Comparison of ENCODE assay signal across 7 cellular contexts in genomic region chr16:626787-627457, GRCh38. TPM values are rescaled to one million over a fixed set of nuclear protein-coding genes. Genes with fewer than 3 reads are reported as not detected.
DNase-seq lines count a peak whose midpoint lies in the region; ATAC-seq, FAIRE-seq and TF ChIP-seq lines count a peak whose summit lies in the region.
"Had no signal": no experiment of that assay in that cellular context is flagged by ENCODE, and none has a peak within 500 bp of the region (broad histone marks: within the 10 kb centered on the region; RNA-seq: fewer than 3 reads in every experiment).

No MANE protein-coding gene starts in this region.

- no peak for DNase-seq in GM12878 (ENCODE audit: low read depth, low spot score)
- peak; percentile 94 for DNase-seq in osteocyte (ENCODE audit: extremely low spot score, unreplicated experiment)
- DNase-seq in GM12891 (ENCODE audit: insufficient read length, low spot score), result no peak
- no peak for DNase-seq in activated CD4-positive, alpha-beta T cell treated with anti-CD3 and anti-CD28 coated beads for 4 hours
- DNase-seq: Karpas-422 had no signal

- TF ChIP-seq CTCF in HEK293 (tag by site-specific recombination; IDR thresholded peaks at IDR 0.05) (no peak), GM12878 (IDR thresholded peaks at IDR 0.05 in 2 of 3, conservative IDR thresholded peaks at IDR 0.05 in 1 of 3; ENCODE audit: control insufficient read depth in 2 of 3, extremely low read depth in 1 of 3, insufficient read depth in 1 of 3, low read depth in 3 of 3, low read length in 3 of 3) (no peak), osteocyte (IDR thresholded peaks at IDR 0.05) (no peak)

- POLR2A ChIA-PET in HEK293 (lab: Yijun Ruan, JAX), result no interaction called here
- POLR2A ChIA-PET in GM12878 (lab: Charles Lee), result no interaction called here

- CTCF ChIA-PET in HEK293 (lab: Yijun Ruan, JAX) (no interaction called here), GM12878 (lab: Yijun Ruan, JAX) (no interaction called here)

- H3K4me1 ChIP-seq in HEK293 (ENCODE audit: control insufficient read depth, insufficient read depth, low read length), result peaks cover 2% of the 10 kb centered on the region; the same call in 1 of the 2 replicates
- no peaks in the 10 kb centered on the region for H3K4me1 ChIP-seq in GM12878 (ENCODE audit: control insufficient read depth, insufficient read depth, low read length)

- in situ Hi-C loops in GM12878 (cut with MboI), result no loop called here

- TF ChIP-seq POLR2A in GM12878 (IDR thresholded peaks at IDR 0.05; ENCODE audit: low read depth, low read length), result no peak
- TF ChIP-seq POLR2A in GM12891 (IDR thresholded peaks at IDR 0.05; ENCODE audit: low read depth, low read length), result no peak

- BruUV-seq in GM12878 (replicated peaks; lab: Mats Ljungman, UMichigan), result no TSS peak

- no peak overlapping the region for H3K4me2 ChIP-seq in GM12878 (ENCODE audit: control insufficient read depth, insufficient read depth)

- SMC1A ChIA-PET in GM12878 (lab: Charles Lee; ENCODE audit: uncharacterized antibody, unreplicated experiment), result no interaction called here

- no peak for TF ChIP-seq RAD21 in GM12878 (IDR thresholded peaks at IDR 0.05; ENCODE audit: insufficient read depth, low read depth, low read length)

- H2AFZ ChIP-seq in GM12878 (ENCODE audit: control insufficient read depth, low read depth, low read length), result no peak overlapping the region

- no peaks in the 10 kb centered on the region for H3K27me3 Mint-ChIP-seq in osteocyte (ENCODE audit: unreplicated experiment)

- no peak overlapping the region for H3K9ac ChIP-seq in GM12878 (ENCODE audit: control insufficient read depth, insufficient read depth, low read length)

- H3K4me1 Mint-ChIP-seq in osteocyte (ENCODE audit: unreplicated experiment), result peaks cover 37% of the 10 kb centered on the region

- 91% methylated on average over 30 of the region's 30 CpGs for WGBS in GM12878 (ENCODE audit: insufficient coverage, insufficient replicate concordance, low lambda C conversion rate, missing lambda C conversion rate)

- H3K27ac ChIP-seq in HEK293 (ENCODE audit: extremely low read depth, low read depth, low read length) (no peak overlapping the region), GM12878 (ENCODE audit: control insufficient read depth, insufficient read depth) (no peak overlapping the region)

- peak overlapping the region; percentile 95 for H3K27ac Mint-ChIP-seq in osteocyte (ENCODE audit: unreplicated experiment)

- no peak for FAIRE-seq in GM12878 (lab: Jason Lieb, UNC)
- no peak for FAIRE-seq in GM12891 (lab: Jason Lieb, UNC)

- H3K79me2 ChIP-seq in GM12878 (ENCODE audit: control insufficient read depth, insufficient read depth, low read length), result no peaks in the 10 kb centered on the region

- intact Hi-C loops in GM12878 (cut with micrococcal nuclease; ENCODE audit: unreplicated experiment), result no loop called here

- H3K9me3 ChIP-seq in HEK293 (ENCODE audit: control insufficient read depth, insufficient read depth, low read depth, low read length), result no peaks in the 10 kb centered on the region
- H3K9me3 ChIP-seq in GM12878 (replicated peaks; ENCODE audit: control insufficient read depth, insufficient read depth, low read length), result no peaks in the 10 kb centered on the region

- H3K4me3 ChIP-seq in HEK293 (ENCODE audit: low read depth, low read length) (no peak overlapping the region), GM12878 (no peak overlapping the region)

- no peak overlapping the region for H3K4me3 Mint-ChIP-seq in osteocyte (ENCODE audit: unreplicated experiment)

- no peaks in the 10 kb centered on the region for H3K9me3 Mint-ChIP-seq in osteocyte (ENCODE audit: unreplicated experiment)

- no peaks in the 10 kb centered on the region for H3K27me3 ChIP-seq in GM12878 (replicated peaks in 1 of 2; ENCODE audit: control insufficient read depth in 2 of 2, insufficient read depth in 2 of 2, low read length in 1 of 2)

- no peak for TF ChIP-seq EP300 in GM12878 (IDR thresholded peaks at IDR 0.05; ENCODE audit: borderline replicate concordance in 1 of 2, control insufficient read depth in 1 of 2, low read depth in 2 of 2, low read length in 2 of 2)

- no peaks in the 10 kb centered on the region; the same call in 1 of the 2 replicates for H4K20me1 ChIP-seq in GM12878 (ENCODE audit: control insufficient read depth, insufficient read depth)

- peaks cover 4% of the 10 kb centered on the region for H3K36me3 Mint-ChIP-seq in osteocyte (ENCODE audit: unreplicated experiment)

- RAD21 ChIA-PET in GM12878 (lab: Charles Lee; ENCODE audit: unreplicated experiment), result no interaction called here

- no peak for ATAC-seq in GM12878
- ATAC-seq in GM18520 (IDR thresholded peaks at IDR 0.05; ENCODE audit: unreplicated experiment), result no peak

- H3K36me3 ChIP-seq in HEK293 (ENCODE audit: control insufficient read depth in 2 of 2, insufficient read depth in 1 of 2, low read length in 2 of 2), result no peaks in the 10 kb centered on the region
- H3K36me3 ChIP-seq in GM12878 (ENCODE audit: control insufficient read depth in 2 of 2, insufficient read depth in 2 of 2, low read length in 1 of 2), result no peaks in the 10 kb centered on the region; a peak in 1 of 4 replicates

RNA-seq across cellular contexts. Expression of gene WFIKKN1, which starts 3.9 kb away (rescaled TPM):
- 0.71 and 1.3 TPM in 2 replicates for total RNA-seq in GM12878 (2013; cell fraction: nucleolus; rRNA removed)
- total RNA-seq in GM12878 (2014; rRNA removed), result 0.06 and 0.11 TPM in 2 replicates
- 0.04 TPM in 1 of 2 replicates, not detected in the other for total RNA-seq in GM12878 (2014; rRNA removed; fragmentation: Illumina TruSeq; extraction: Trizol)
- 0.27 and 0.41 TPM in 2 replicates for total RNA-seq in GM12878 (2021)
- not detected for polyA plus RNA-seq in GM12878 (2011; ENCODE audit: low read depth)
- polyA plus RNA-seq in GM12878 (2011; rRNA removed), result 0.01 and 0.03 TPM in 2 replicates
- polyA plus RNA-seq in GM12878 (2011; cell fraction: cytosol; rRNA removed), result 0.04 and 0.08 TPM in 2 replicates
- 0.81 and 1.0 TPM in 2 replicates for polyA plus RNA-seq in GM12878 (2011; cell fraction: nucleus; rRNA removed)
- polyA plus RNA-seq in GM12878 (2012), result 0.12 and 0.18 TPM in 2 replicates
- polyA plus RNA-seq in GM12878 (2014; fragmentation: Illumina TruSeq; extraction: Trizol), result 0.01 TPM in 1 of 2 replicates, not detected in the other
- not detected for polyA plus RNA-seq in GM12878 (2014; fragmentation: Nextera tagmentation; extraction: Ambion mirVana)
- 0.15 and 0.62 TPM in 2 replicates for polyA plus RNA-seq in GM12878 (2014; rRNA removed)
- polyA plus RNA-seq in GM12878 (2016; fragmentation: Nextera tagmentation; extraction: Ambion mirVana), result under 1 TPM; 0.05 to 0.19 TPM
- 0.05 and 0.07 TPM in 2 replicates for polyA minus RNA-seq in GM12878 (2011; rRNA and poly(A)+ RNA removed)
- not detected in 2 replicates for polyA minus RNA-seq in GM12878 (2011; cell fraction: cytosol; rRNA and poly(A)+ RNA removed)
- polyA minus RNA-seq in GM12878 (2011; cell fraction: nucleus; rRNA and poly(A)+ RNA removed), result 0.36 and 0.86 TPM in 2 replicates
- 0.47 and 0.56 TPM in 2 replicates for total RNA-seq in osteocyte
- polyA plus RNA-seq in GM12891 (2012; ENCODE audit: low read depth, missing spikeins), result 0.39 TPM

RNA-seq across cellular contexts. Expression of gene METTL26, which starts 9.2 kb away (rescaled TPM):
- 36.1 and 45.7 TPM in 2 replicates for total RNA-seq in GM12878 (2013; cell fraction: nucleolus; rRNA removed)
- 107 and 116 TPM in 2 replicates for total RNA-seq in GM12878 (2014; rRNA removed)
- 31.9 and 36.2 TPM in 2 replicates for total RNA-seq in GM12878 (2014; rRNA removed; fragmentation: Illumina TruSeq; extraction: Trizol)
- total RNA-seq in GM12878 (2021), result 94.0 and 97.0 TPM in 2 replicates
- polyA plus RNA-seq in GM12878 (2011; ENCODE audit: low read depth), result 18.2 TPM
- polyA plus RNA-seq in GM12878 (2011; rRNA removed), result 33.7 and 61.6 TPM in 2 replicates
- polyA plus RNA-seq in GM12878 (2011; cell fraction: cytosol; rRNA removed), result 85.5 and 144 TPM in 2 replicates
- 134 and 142 TPM in 2 replicates for polyA plus RNA-seq in GM12878 (2011; cell fraction: nucleus; rRNA removed)
- polyA plus RNA-seq in GM12878 (2012), result 70.4 and 79.4 TPM in 2 replicates
- polyA plus RNA-seq in GM12878 (2014; fragmentation: Illumina TruSeq; extraction: Trizol), result 14.0 and 25.0 TPM in 2 replicates
- polyA plus RNA-seq in GM12878 (2014; fragmentation: Nextera tagmentation; extraction: Ambion mirVana), result 10 to 100 TPM in 1 of 2 experiments, 1 to 10 TPM in 1; 5.4 to 12.0 TPM
- 163 and 172 TPM in 2 replicates for polyA plus RNA-seq in GM12878 (2014; rRNA removed)
- polyA plus RNA-seq in GM12878 (2016; fragmentation: Nextera tagmentation; extraction: Ambion mirVana), result 100 to 1,000 TPM; 140 to 155 TPM
- polyA minus RNA-seq in GM12878 (2011; rRNA and poly(A)+ RNA removed), result 9.9 and 31.1 TPM in 2 replicates
- polyA minus RNA-seq in GM12878 (2011; cell fraction: cytosol; rRNA and poly(A)+ RNA removed), result 32.5 and 41.2 TPM in 2 replicates
- polyA minus RNA-seq in GM12878 (2011; cell fraction: nucleus; rRNA and poly(A)+ RNA removed), result 34.7 and 43.1 TPM in 2 replicates
- 58.2 and 69.8 TPM in 2 replicates for total RNA-seq in osteocyte
- polyA plus RNA-seq in GM12891 (2012; ENCODE audit: low read depth, missing spikeins), result 86.9 TPM

RNA-seq across cellular contexts. Expression of gene MCRIP2, which starts 14.7 kb away (rescaled TPM):
- 42.8 and 49.5 TPM in 2 replicates for total RNA-seq in GM12878 (2013; cell fraction: nucleolus; rRNA removed)
- total RNA-seq in GM12878 (2014; rRNA removed) (77.5 and 93.1 TPM in 2 replicates), GM12878 (2014; rRNA removed; fragmentation: Illumina TruSeq; extraction: Trizol) (16.9 and 21.3 TPM in 2 replicates), GM12878 (2021) (83.0 and 92.2 TPM in 2 replicates), osteocyte (11.3 and 14.8 TPM in 2 replicates)
- polyA plus RNA-seq in GM12878 (2011; ENCODE audit: low read depth), result 12.3 TPM
- polyA plus RNA-seq in GM12878 (2011; rRNA removed) (15.2 and 37.4 TPM in 2 replicates), GM12878 (2014; fragmentation: Illumina TruSeq; extraction: Trizol) (1.6 and 6.1 TPM in 2 replicates), GM12878 (2014; fragmentation: Nextera tagmentation; extraction: Ambion mirVana) (1 to 10 TPM in 1 of 2 experiments, under 1 TPM in 1; 0.19 to 4.3 TPM), GM12878 (2014; rRNA removed) (83.0 and 105 TPM in 2 replicates), GM12878 (2016; fragmentation: Nextera tagmentation; extraction: Ambion mirVana) (10 to 100 TPM; 78.3 to 84.5 TPM)
- 76.4 and 115 TPM in 2 replicates for polyA plus RNA-seq in GM12878 (2011; cell fraction: cytosol; rRNA removed)
- polyA plus RNA-seq in GM12878 (2011; cell fraction: nucleus; rRNA removed), result 85.8 and 105 TPM in 2 replicates
- 44.3 and 57.9 TPM in 2 replicates for polyA plus RNA-seq in GM12878 (2012)
- polyA minus RNA-seq in GM12878 (2011; rRNA and poly(A)+ RNA removed), result 8.6 and 27.5 TPM in 2 replicates
- polyA minus RNA-seq in GM12878 (2011; cell fraction: cytosol; rRNA and poly(A)+ RNA removed), result 18.1 and 21.1 TPM in 2 replicates
- 16.1 and 27.6 TPM in 2 replicates for polyA minus RNA-seq in GM12878 (2011; cell fraction: nucleus; rRNA and poly(A)+ RNA removed)
- 50.6 TPM for polyA plus RNA-seq in GM12891 (2012; ENCODE audit: low read depth, missing spikeins)

RNA-seq across cellular contexts. Expression of gene WDR90, which starts 22.2 kb away (rescaled TPM):
- 113 and 123 TPM in 2 replicates for total RNA-seq in GM12878 (2013; cell fraction: nucleolus; rRNA removed)
- total RNA-seq in GM12878 (2014; rRNA removed) (20.2 and 25.2 TPM in 2 replicates), GM12878 (2014; rRNA removed; fragmentation: Illumina TruSeq; extraction: Trizol) (6.9 and 7.4 TPM in 2 replicates), GM12878 (2021) (55.5 and 65.0 TPM in 2 replicates), osteocyte (28.2 and 38.9 TPM in 2 replicates)
- polyA plus RNA-seq in GM12878 (2011; ENCODE audit: low read depth), result 6.7 TPM
- polyA plus RNA-seq in GM12878 (2011; rRNA removed) (8.4 and 13.0 TPM in 2 replicates), GM12878 (2014; fragmentation: Illumina TruSeq; extraction: Trizol) (0.79 and 5.9 TPM in 2 replicates), GM12878 (2014; fragmentation: Nextera tagmentation; extraction: Ambion mirVana) (1 to 10 TPM; 2.0 to 5.9 TPM), GM12878 (2014; rRNA removed) (56.5 and 67.0 TPM in 2 replicates), GM12878 (2016; fragmentation: Nextera tagmentation; extraction: Ambion mirVana) (10 to 100 TPM; 20.4 to 24.8 TPM)
- polyA plus RNA-seq in GM12878 (2011; cell fraction: cytosol; rRNA removed), result 13.5 and 23.7 TPM in 2 replicates
- 303 and 408 TPM in 2 replicates for polyA plus RNA-seq in GM12878 (2011; cell fraction: nucleus; rRNA removed)
- polyA plus RNA-seq in GM12878 (2012), result 25.9 and 32.2 TPM in 2 replicates
- polyA minus RNA-seq in GM12878 (2011; rRNA and poly(A)+ RNA removed), result 8.3 and 17.8 TPM in 2 replicates
- 8.8 and 10.2 TPM in 2 replicates for polyA minus RNA-seq in GM12878 (2011; cell fraction: cytosol; rRNA and poly(A)+ RNA removed)
- 45.9 and 75.3 TPM in 2 replicates for polyA minus RNA-seq in GM12878 (2011; cell fraction: nucleus; rRNA and poly(A)+ RNA removed)
- 20.6 TPM for polyA plus RNA-seq in GM12891 (2012; ENCODE audit: low read depth, missing spikeins)

RNA-seq across cellular contexts. Expression of gene RAB40C, which starts 37.1 kb away (rescaled TPM):
- 9.6 and 12.5 TPM in 2 replicates for total RNA-seq in GM12878 (2013; cell fraction: nucleolus; rRNA removed)
- total RNA-seq in GM12878 (2014; rRNA removed), result 10.2 and 10.6 TPM in 2 replicates
- total RNA-seq in GM12878 (2014; rRNA removed; fragmentation: Illumina TruSeq; extraction: Trizol), result 1.8 and 3.3 TPM in 2 replicates
- total RNA-seq in GM12878 (2021), result 10.0 and 11.8 TPM in 2 replicates
- polyA plus RNA-seq in GM12878 (2011; ENCODE audit: low read depth), result 2.0 TPM
- polyA plus RNA-seq in GM12878 (2011; rRNA removed), result 2.1 and 3.9 TPM in 2 replicates
- polyA plus RNA-seq in GM12878 (2011; cell fraction: cytosol; rRNA removed), result 7.3 and 10.2 TPM in 2 replicates
- 12.8 and 17.3 TPM in 2 replicates for polyA plus RNA-seq in GM12878 (2011; cell fraction: nucleus; rRNA removed)
- 6.6 and 7.5 TPM in 2 replicates for polyA plus RNA-seq in GM12878 (2012)
- polyA plus RNA-seq in GM12878 (2014; fragmentation: Illumina TruSeq; extraction: Trizol), result 2.0 TPM in 1 of 2 replicates, not detected in the other
- polyA plus RNA-seq in GM12878 (2014; fragmentation: Nextera tagmentation; extraction: Ambion mirVana), result under 1 TPM; 0.06 to 0.35 TPM
- polyA plus RNA-seq in GM12878 (2014; rRNA removed), result 12.8 and 14.3 TPM in 2 replicates
- 1 to 10 TPM; 5.2 to 6.9 TPM for polyA plus RNA-seq in GM12878 (2016; fragmentation: Nextera tagmentation; extraction: Ambion mirVana)
- polyA minus RNA-seq in GM12878 (2011; rRNA and poly(A)+ RNA removed), result 2.6 and 6.1 TPM in 2 replicates
- 5.7 and 7.1 TPM in 2 replicates for polyA minus RNA-seq in GM12878 (2011; cell fraction: cytosol; rRNA and poly(A)+ RNA removed)
- polyA minus RNA-seq in GM12878 (2011; cell fraction: nucleus; rRNA and poly(A)+ RNA removed), result 2.7 TPM in 2 replicates
- 17.1 and 20.0 TPM in 2 replicates for total RNA-seq in osteocyte
- polyA plus RNA-seq in GM12891 (2012; ENCODE audit: low read depth, missing spikeins), result 5.5 TPM

Comparison
In these comparisons a context has a peak if more than half of its experiments do, and no peak if none do; other contexts are left out.
1. Of the 9 proteins assayed by ChIP-seq in both HEK293 and GM12878: peak only in HEK293: none; only in GM12878: PBX3; in both: none; in neither: 8.